28 cellular contexts compared by ENCODE assay signal in the genomic region with DNA sequence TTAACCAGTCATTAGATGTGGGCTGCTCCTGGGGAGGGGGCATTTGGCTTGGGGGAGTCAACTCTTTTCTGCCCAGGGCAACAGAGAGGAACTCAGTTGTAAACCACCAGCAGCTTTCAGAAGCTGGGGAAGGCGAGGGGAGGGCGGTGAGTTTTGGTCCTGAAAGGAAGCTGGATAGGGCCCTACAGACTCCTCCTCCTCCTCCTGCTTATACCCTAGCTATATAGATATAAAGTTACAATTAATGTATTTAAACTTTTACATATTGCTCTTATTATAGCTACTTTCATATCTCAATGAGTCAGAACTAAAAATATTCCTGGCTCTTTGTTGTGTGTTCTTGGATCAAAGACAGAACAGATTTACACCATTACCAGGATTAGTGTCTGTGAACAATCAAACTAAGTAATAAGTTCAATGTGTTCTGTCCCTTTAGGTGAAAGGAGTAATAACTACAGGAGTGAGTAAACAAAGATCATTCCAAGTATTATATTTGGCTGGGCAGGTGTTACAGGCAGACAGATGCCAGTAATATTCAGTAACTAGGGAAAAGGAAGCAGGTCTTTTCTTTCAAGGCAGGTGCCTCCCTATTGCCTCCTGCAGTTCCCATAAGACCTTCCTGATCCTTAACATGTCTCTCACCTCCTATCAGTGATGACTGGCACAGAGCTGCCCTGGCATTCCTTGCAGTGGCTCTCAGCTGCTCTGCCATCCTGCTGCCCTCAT. TPM values are rescaled to one million over a fixed set of nuclear protein-coding genes. Genes with fewer than 3 reads are reported as not detected.
DNase-seq lines count a peak whose midpoint lies in the region; ATAC-seq and TF ChIP-seq lines count a peak whose summit lies in the region.
"Had no signal": no experiment of that assay in that cellular context is flagged by ENCODE, and none has a peak within 500 bp of the region (broad histone marks: within the 10 kb centered on the region; RNA-seq: fewer than 3 reads in every experiment).

No MANE protein-coding gene starts in this region.

- H3K9me3 ChIP-seq in adipocyte (ENCODE audit: control insufficient read depth, low read length) (no peaks in the 10 kb centered on the region), heart right ventricle (no peaks in the 10 kb centered on the region), stomach (no peaks in the 10 kb centered on the region), A673 (ENCODE audit: low read depth, low read length, poor library complexity, severe bottlenecking) (no peaks in the 10 kb centered on the region)
- H3K9me3 ChIP-seq: left lung, suprapubic skin had no signal

- no peak for DNase-seq in Right ventricle myocardium inferior (ENCODE audit: missing footprints)
- no peak for DNase-seq in cardiac septum (ENCODE audit: low spot score)
- DNase-seq in adipocyte (ENCODE audit: low read depth): peak; percentile 15
- DNase-seq in heart right ventricle: no peak
- DNase-seq in stomach: no peak
- DNase-seq in A673 (ENCODE audit: low spot score): no peak
- DNase-seq in retina: no peak
- no peak for DNase-seq in NCI-H2171 treated with DMSO at 0.1 percent for 48 hours (lab: John Stamatoyannopoulos, UW)
- DNase-seq: activated CD4-positive, alpha-beta T cell treated with anti-CD3 and anti-CD28 coated beads, Interleukin-2, amount 10 ng/mL, durations not matched to agents 24 days and 14 days; activated naive CD4-positive, alpha-beta T cell treated with anti-CD3 and anti-CD28 coated beads, Interleukin-2, amount 50 U/mL, for 16 hours; anterior cingulate cortex; C1 segment of cervical spinal cord; cerebellar nuclear complex; effector memory CD4-positive, alpha-beta T cell; EL; glutamatergic neuron; GM23248; HFFc6; left lung; NCI-H524; posterior cingulate gyrus; SHP77; stimulated activated CD4-positive, alpha-beta T cell treated with anti-CD3 and anti-CD28 coated beads, Interleukin-2, amount 100 ng/mL, for 24 hours; T-helper 1 cell had no signal

- POLR2A ChIA-PET in A673 (lab: Charles Lee; ENCODE audit: low non-redundant PET): interaction anchor here (0.6 kb wide), 1 partner anchor 687 kb away, joined by 3 read pairs; no protein-coding TSS in a partner anchor

- peak overlapping the region in 7 of 10 donors; percentile 36 to 69 (median 50) for H3K27ac ChIP-seq in heart right ventricle
- H3K27ac ChIP-seq in stomach: peak overlapping the region in 3 of 5 donors; percentile 19 to 42 (median 26)
- H3K27ac ChIP-seq in A673 (ENCODE audit: low read depth, low read length, poor library complexity, severe bottlenecking): no peak overlapping the region
- H3K27ac ChIP-seq: GM23248, KMS-11, left lung, skin epidermis, suprapubic skin had no signal

- H3K27me3 ChIP-seq in adipocyte (replicated peaks; ENCODE audit: control insufficient read depth, insufficient read depth, low read length) (peaks cover 13% of the 10 kb centered on the region), heart right ventricle (no peaks in the 10 kb centered on the region), stomach (peaks cover 0 to 4% (median 0%) of the 10 kb centered on the region in 3 donors), A673 (replicated peaks; ENCODE audit: insufficient read depth, low read depth, low read length, poor library complexity) (peaks cover 53% of the 10 kb centered on the region)
- H3K27me3 ChIP-seq: left lung, suprapubic skin had no signal

- BruUV-seq in A673 (replicated peaks; lab: Mats Ljungman, UMichigan): no TSS peak

- CTCF ChIA-PET in A673 (lab: Charles Lee): interaction anchor here (0.5 kb wide), 1 partner anchor 346 kb away, joined by 4 read pairs; no protein-coding TSS in a partner anchor

- no peak for TF ChIP-seq EP300 in stomach (IDR thresholded peaks at IDR 0.05)

- H3K4me3 ChIP-seq in adipocyte (ENCODE audit: low read length) (no peak overlapping the region), heart right ventricle (no peak overlapping the region), stomach (no peak overlapping the region), A673 (ENCODE audit: low read depth, low read length, poor library complexity, severe bottlenecking) (no peak overlapping the region)
- H3K4me3 ChIP-seq: GM23248, left lung, skin epidermis, suprapubic skin had no signal

- 53 to 73% methylated on average over 2 of the region's 2 CpGs for WGBS in heart right ventricle, 2 donors
- 30 to 72% (median 50%) methylated on average over 2 of the region's 2 CpGs for WGBS in stomach, 5 donors

- ATAC-seq in Right ventricle myocardium inferior (peak; percentile 85), heart right ventricle (peak in 6 of 8 donors; percentile 56 to 95 (median 81))
- ATAC-seq: left lung; stimulated activated effector memory CD8-positive, alpha-beta T cell treated with anti-CD3 and anti-CD28 coated beads, Interleukin-12 subunit alpha, Interleukin-12 subunit beta, amount 100 ng/mL, for 72 hours had no signal

- no peaks in the 10 kb centered on the region for H3K36me3 ChIP-seq in adipocyte (ENCODE audit: control insufficient read depth, insufficient read depth, low read length, severe bottlenecking)
- H3K36me3 ChIP-seq in heart right ventricle: no peaks in the 10 kb centered on the region
- H3K36me3 ChIP-seq in stomach: no peaks in the 10 kb centered on the region
- no peaks in the 10 kb centered on the region for H3K36me3 ChIP-seq in A673 (ENCODE audit: insufficient read depth, low read length, poor library complexity, severe bottlenecking)
- H3K36me3 ChIP-seq: left lung, suprapubic skin had no signal

- H3K9ac ChIP-seq in adipocyte (ENCODE audit: low read length): no peak overlapping the region
- H3K9ac ChIP-seq: GM23248, KMS-11 had no signal

- TF ChIP-seq CTCF in heart right ventricle (IDR thresholded peaks at IDR 0.05): no peak
- no peak for TF ChIP-seq CTCF in stomach (IDR thresholded peaks at IDR 0.05)
- TF ChIP-seq CTCF in A673 (conservative IDR thresholded peaks at IDR 0.05; ENCODE audit: low read depth, low read length): no peak

- peaks cover 25% of the 10 kb centered on the region for H3K4me1 ChIP-seq in adipocyte (ENCODE audit: control insufficient read depth, insufficient read depth, low read length)
- H3K4me1 ChIP-seq in heart right ventricle: peaks cover 0 to 18% (median 0%) of the 10 kb centered on the region in 9 donors
- H3K4me1 ChIP-seq in stomach: peaks cover 0 to 3% (median 0%) of the 10 kb centered on the region in 4 donors
- no peaks in the 10 kb centered on the region for H3K4me1 ChIP-seq in A673 (ENCODE audit: insufficient read depth, low read length, poor library complexity, severe bottlenecking)
- H3K4me1 ChIP-seq: left lung, suprapubic skin had no signal

- no peak for TF ChIP-seq POLR2A in stomach (IDR thresholded peaks at IDR 0.05)

- intact Hi-C loops in Right ventricle myocardium inferior (cut with DNase I): no loop called here
- intact Hi-C loops in cardiac septum (cut with DNase I): loop anchor here (10.0 kb wide), 1 partner anchor 152 kb away; no protein-coding TSS in a partner anchor
- intact Hi-C loops in heart right ventricle (cut with DNase I): loop anchor here in 1 of 10 donors (10.0 kb wide), 1 partner anchor 342 kb away; no protein-coding TSS in a partner anchor
- intact Hi-C loops in stomach (cut with DNase I; ENCODE audit: low total_unique reads): loop anchor here (10.0 kb wide), 1 partner anchor 342 kb away; no protein-coding TSS in a partner anchor
- intact Hi-C loops in A673 (cut with micrococcal nuclease; ENCODE audit: unreplicated experiment): no loop called here

RNA-seq across cellular contexts. Expression of gene VPS13A, which starts 20.5 kb away (rescaled TPM):
- total RNA-seq in Right ventricle myocardium inferior (36.2 TPM), cardiac septum (50.2 TPM), heart right ventricle (10 to 100 TPM; 24.9 to 53.2 (median 38.0) TPM), stomach (10 to 100 TPM; 17.5 to 87.6 (median 60.4) TPM), A673 (2021) (32.2 and 39.5 TPM in 2 replicates)
- polyA plus RNA-seq in heart right ventricle (10 to 100 TPM in 1 of 2 donors, 1 to 10 TPM in 1; 6.8 to 29.3 TPM), stomach (10 to 100 TPM in 1 of 3 donors, 1 to 10 TPM in 2; 3.1 to 14.1 (median 5.2) TPM)

Comparison
In these comparisons a context has a peak if more than half of its experiments do, and no peak if none do; other contexts are left out.
1. intact Hi-C loops: an anchor here in cardiac septum (10.0 kb wide) and stomach (10.0 kb wide); none called in Right ventricle myocardium inferior and A673.